ENCODE assay signal across 8 cellular contexts in the genomic region with DNA sequence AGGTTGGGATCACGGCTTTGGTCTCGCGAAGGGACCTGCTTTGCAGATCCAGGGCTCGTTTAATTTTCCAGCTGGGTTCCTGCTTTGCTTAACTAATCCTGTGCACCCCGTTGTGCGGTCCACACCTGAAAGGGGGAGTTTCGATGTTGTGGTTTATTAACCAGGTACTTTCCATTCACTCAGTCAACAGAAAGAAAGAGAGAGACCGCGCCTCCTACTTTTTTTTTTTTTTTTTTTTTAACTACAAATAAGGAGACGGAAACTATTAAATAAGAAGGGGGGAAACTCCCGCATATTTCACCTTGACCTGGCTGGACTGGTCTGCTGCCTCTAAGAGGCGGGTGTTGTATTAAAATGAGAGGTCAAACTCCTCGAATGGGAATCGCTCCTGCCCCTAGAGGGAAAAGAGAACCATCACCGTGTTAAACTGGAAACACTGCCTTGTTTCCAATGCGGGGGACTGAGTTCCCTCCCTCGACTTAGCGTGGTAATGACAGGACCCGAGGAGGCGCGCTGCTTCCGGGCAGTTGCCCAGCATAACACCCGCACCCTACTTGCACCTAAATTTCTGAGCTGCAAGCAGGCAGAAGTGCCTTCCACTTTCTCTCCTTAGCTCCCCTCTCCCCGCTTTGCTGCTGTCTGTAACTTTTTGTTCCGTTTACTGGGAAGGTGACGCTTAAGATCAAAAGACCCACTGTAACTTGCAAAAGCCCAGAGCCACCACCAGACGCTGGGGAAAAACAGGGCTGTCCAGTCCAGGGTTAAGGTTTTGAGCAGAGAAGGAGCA. TPM values are rescaled to one million over a fixed set of nuclear protein-coding genes. Genes with fewer than 3 reads are reported as not detected.
A peak's percentile ranks its signal among the peaks of the same experiment; 100 is the strongest.
DNase-seq lines count a peak whose midpoint lies in the region; ATAC-seq lines count a peak whose summit lies in the region.

No MANE protein-coding gene starts in this region.

- 1% methylated on average over 22 of the region's 27 CpGs for WGBS in HUES64

- H3K36me3 ChIP-seq in HUES64 (ENCODE audit: insufficient read depth, low read length), result no peaks in the 10 kb centered on the region

- H3K4me1 Mint-ChIP-seq in dendritic cell treated with granulocyte-macrophage colony-stimulating factor and Interleukin-4, amounts not matched to agents 40 ng/mL and 50 ng/mL, for 4 days (ENCODE audit: low read depth), result peaks cover 25% of the 10 kb centered on the region

- peaks cover 9% of the 10 kb centered on the region for H3K36me3 Mint-ChIP-seq in dendritic cell treated with granulocyte-macrophage colony-stimulating factor and Interleukin-4, amounts not matched to agents 40 ng/mL and 50 ng/mL, for 4 days (ENCODE audit: low read depth)

- peak overlapping the region; percentile 86 for H3K27ac ChIP-seq in HUES64 (ENCODE audit: low read depth, low read length)

- H3K27me3 ChIP-seq in HUES64 (ENCODE audit: insufficient read depth, low read length), result peaks cover 16% of the 10 kb centered on the region

- ATAC-seq in GM21723 (IDR thresholded peaks at IDR 0.05; ENCODE audit: unreplicated experiment) (peak; percentile 38), left colon (peak; percentile 63)
- ATAC-seq in stimulated activated naive CD8-positive, alpha-beta T cell treated with anti-CD3 and anti-CD28 coated beads, Interleukin-15, Interleukin-2, amounts not matched to agents 100 U/mL and 50 U/mL, for 24 hours, result peak; percentile 3

- peaks cover 27% of the 10 kb centered on the region for H3K27me3 Mint-ChIP-seq in dendritic cell treated with granulocyte-macrophage colony-stimulating factor and Interleukin-4, amounts not matched to agents 40 ng/mL and 50 ng/mL, for 4 days

- peak overlapping the region; percentile 81 for H3K9ac ChIP-seq in HUES64 (ENCODE audit: low read depth, low read length)

- peak overlapping the region; percentile 84 for H3K4me3 Mint-ChIP-seq in dendritic cell treated with granulocyte-macrophage colony-stimulating factor and Interleukin-4, amounts not matched to agents 40 ng/mL and 50 ng/mL, for 4 days

- intact Hi-C loops in dendritic cell treated with granulocyte-macrophage colony-stimulating factor and Interleukin-4, amounts not matched to agents 40 ng/mL and 50 ng/mL, for 4 days (cut with micrococcal nuclease), result loop anchor here (5.0 to 10.0 kb wide), 2 partner anchors 105 to 268 kb away; no protein-coding TSS in a partner anchor
- intact Hi-C loops in left colon (cut with DNase I, micrococcal nuclease), result no loop called here

- peak overlapping the region; percentile 72 for H3K4me3 ChIP-seq in HUES64 (ENCODE audit: low read length)

- H3K9me3 Mint-ChIP-seq in dendritic cell treated with granulocyte-macrophage colony-stimulating factor and Interleukin-4, amounts not matched to agents 40 ng/mL and 50 ng/mL, for 4 days, result no peaks in the 10 kb centered on the region

- peaks cover 19% of the 10 kb centered on the region for H3K4me1 ChIP-seq in HUES64 (ENCODE audit: insufficient read depth, low read length)

- DNase-seq in SIG-M5 treated with dmso at 0.1 percent for 504 hours (lab: John Stamatoyannopoulos, UW; ENCODE audit: unreplicated experiment) (peak; percentile 56), SIG-M5 (lab: John Stamatoyannopoulos, UW) (no peak), SHP77 treated with DMSO at 0.1 percent for 48 hours (lab: John Stamatoyannopoulos, UW) (peak; percentile 85), left colon (peak; percentile 71 to 73)
- DNase-seq in stimulated activated naive CD8-positive, alpha-beta T cell treated with anti-CD3 and anti-CD28 coated beads, Interleukin-15, Interleukin-2, amounts not matched to agents 100 U/mL and 50 U/mL, for 24 hours, result peak; percentile 12

- H3K9me3 ChIP-seq in HUES64 (ENCODE audit: insufficient read depth, low read depth, low read length), result no peaks in the 10 kb centered on the region

- H3K27ac Mint-ChIP-seq in dendritic cell treated with granulocyte-macrophage colony-stimulating factor and Interleukin-4, amounts not matched to agents 40 ng/mL and 50 ng/mL, for 4 days, result peak overlapping the region; percentile 80

RNA-seq across cellular contexts. Expression of gene ITGB8, which starts 1.1 kb away (rescaled TPM):
- 1.9 TPM for polyA plus RNA-seq in HUES64 (2013, experiment 1 of 2)
- 2.6 TPM for polyA plus RNA-seq in HUES64 (2013, experiment 2 of 2)
- 1 to 10 TPM; 8.8 to 8.9 TPM for total RNA-seq in left colon

Comparison
In these comparisons a context has a peak if more than half of its experiments do, and no peak if none do; other contexts are left out.
1. ATAC-seq: peak in every context shown above with its lines; median percentile 63 in left colon; 38 in GM21723; 3 in stimulated activated naive CD8-positive, alpha-beta T cell treated with anti-CD3 and anti-CD28 coated beads, Interleukin-15, Interleukin-2, amounts not matched to agents 100 U/mL and 50 U/mL, for 24 hours.